23 cellular contexts compared by ENCODE assay signal in genomic region chr12:79769860-79770485, GRCh38.
"Had no signal": no experiment of that assay in that cellular context is flagged by ENCODE, and none has a peak within 500 bp of the region (broad histone marks: within the 10 kb centered on the region; RNA-seq: fewer than 3 reads in every experiment).

No MANE protein-coding gene starts in this region.

- H3K27me3 ChIP-seq: brain microvascular endothelial cell, cardiac muscle cell, Peyer's patch had no signal

- H3K27ac ChIP-seq: brain microvascular endothelial cell, cardiac muscle cell, Peyer's patch, RWPE1 had no signal

- H3K9me3 ChIP-seq: Peyer's patch had no signal

- DNase-seq: activated CD4-positive, alpha-beta T cell treated with anti-CD3 and anti-CD28 coated beads for 48 hours; activated CD4-positive, alpha-beta T cell treated with anti-CD3 and anti-CD28 coated beads, Interleukin-2, amount 50 U/mL, for 48 hours; activated CD4-positive, CD25-positive, alpha-beta regulatory T cell treated with anti-CD3 and anti-CD28 coated beads, Interleukin-2, amount 50 U/mL, for 72 hours; activated CD8-positive, alpha-beta memory T cell treated with anti-CD3 and anti-CD28 coated beads, Interleukin-2, amount 10 ng/mL, durations not matched to agents 7 days and 5 days; activated effector memory CD4-positive, alpha-beta T cell treated with Interleukin-2 at 50 U/mL for 16 hours; activated naive CD4-positive, alpha-beta T cell treated with Interleukin-2 at 50 U/mL for 16 hours; activated T-cell treated with anti-CD3 and anti-CD28 coated beads, Interleukin-2, amount 50 U/mL, for 24 hours; brain microvascular endothelial cell; cerebellar nuclear complex; Kasumi-1; KBM-7; NCI-H1105 treated with DMSO at 0.1 percent for 48 hours; NCI-H1436 treated with DMSO at 0.1 percent for 48 hours; NCI-H187 treated with DMSO at 0.1 percent for 48 hours; NCI-H2171 treated with DMSO at 0.1 percent for 48 hours; NCI-H226; NCI-H69; NK-92 treated with Interleukin-12 subunit alpha and Interleukin-12 subunit beta, amount 100 ng/mL, for 24 hours; OCI-M1; Peyer's patch; SHP77 treated with DMSO at 0.1 percent for 48 hours had no signal

- H3K36me3 ChIP-seq: brain microvascular endothelial cell had no signal

- ATAC-seq: activated CD8-positive, alpha-beta memory T cell treated with anti-CD3 and anti-CD28 coated beads, Interleukin-2, amount 10 ng/mL, durations not matched to agents 7 days and 5 days had no signal

- H3K4me3 ChIP-seq: cardiac muscle cell, Peyer's patch had no signal

- H3K4me1 ChIP-seq: Peyer's patch had no signal
